Comparison of ENCODE assay signal across 21 cellular contexts in the genomic region with DNA sequence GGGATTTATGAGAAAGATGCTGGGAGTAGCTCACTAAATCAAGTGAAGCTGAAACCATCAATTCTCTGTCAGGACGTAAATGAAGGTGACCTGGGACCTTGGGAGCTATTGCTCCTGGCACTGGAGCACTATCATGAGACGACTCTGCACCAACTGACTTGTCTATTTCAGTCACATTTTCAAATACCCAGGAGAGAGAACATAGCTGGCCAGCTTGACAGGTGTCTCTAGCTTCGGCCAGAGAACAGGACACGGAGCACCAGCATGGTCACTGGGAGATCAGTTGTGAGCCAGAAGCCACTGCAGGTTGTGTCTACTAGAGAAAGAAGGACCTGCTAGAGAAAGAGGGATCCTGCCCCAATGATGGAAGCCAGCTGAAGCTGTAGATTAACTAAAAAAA. TPM values are rescaled to one million over a fixed set of nuclear protein-coding genes. Genes with fewer than 3 reads are reported as not detected.
"Had no signal": no experiment of that assay in that cellular context is flagged by ENCODE, and none has a peak within 500 bp of the region (broad histone marks: within the 10 kb centered on the region; RNA-seq: fewer than 3 reads in every experiment).

No MANE protein-coding gene starts in this region.

- H3K36me3 ChIP-seq: MG63, SJSA1 had no signal

- H3K4me3 ChIP-seq: MG63, SJSA1, SK-N-MC had no signal

- H3K27me3 ChIP-seq: MG63 had no signal

- H3K27ac ChIP-seq: SJSA1, SK-N-MC had no signal

- DNase-seq: Karpas-422, KBM-7, MG63, NCI-H1092, NCI-H1436, NCI-H187, NCI-H2029, NCI-H2081 treated with DMSO at 0.1 percent for 48 hours, NCI-H2171, NCI-H226, NCI-H446, NCI-H510A, NCI-H524 treated with DMSO at 0.1 percent for 48 hours, NCI-H69, NCI-H774, Right ventricle myocardium superior, RPMI8226, SIG-M5 had no signal

- H3K4me1 ChIP-seq: SJSA1 had no signal

- H3K9me3 ChIP-seq: MG63, SJSA1 had no signal

RNA-seq across cellular contexts. Expression of gene ATOH7, which starts 17.4 kb away (rescaled TPM):
- total RNA-seq: HT-29, Right ventricle myocardium superior, SJSA1 had no signal
